ENCODE assay signal across 9 cellular contexts in genomic region chr11:60378359-60378758, GRCh38. TPM values are rescaled to one million over a fixed set of nuclear protein-coding genes. Genes with fewer than 3 reads are reported as not detected.
DNase-seq lines count a peak whose midpoint lies in the region; ATAC-seq and TF ChIP-seq lines count a peak whose summit lies in the region.
"Had no signal": no experiment of that assay in that cellular context is flagged by ENCODE, and none has a peak within 500 bp of the region (broad histone marks: within the 10 kb centered on the region; RNA-seq: fewer than 3 reads in every experiment).

MS4A7 (plus strand) TSS chr11:60378532; CDS start chr11:60383142, 4,610 bp downstream.

- H3K36me3 ChIP-seq in transverse colon, result no peaks in the 10 kb centered on the region

- DNase-seq in GM12864 (ENCODE audit: low read depth) (peak; percentile 72), M059J (ENCODE audit: low read depth) (peak; percentile 13), left cardiac atrium (no peak), transverse colon (peak; percentile 44), NCI-H1930 (lab: John Stamatoyannopoulos, UW) (no peak)
- DNase-seq in stimulated activated CD4-positive, alpha-beta T cell treated with anti-CD3 and anti-CD28 coated beads, Interleukin-4, amount 100 ng/mL, for 24 hours, result no peak
- DNase-seq in activated T-cell treated with anti-CD3 and anti-CD28 coated beads, Interleukin-2, amount 50 U/mL, for 4 hours, result no peak

- TF ChIP-seq CTCF in GM12864 (IDR thresholded peaks at IDR 0.05; ENCODE audit: low read depth, low read length, missing control alignments) (no peak), transverse colon (IDR thresholded peaks at IDR 0.05) (no peak)

- H3K9me3 ChIP-seq in transverse colon, result no peaks in the 10 kb centered on the region

- H3K4me3 Mint-ChIP-seq in activated T-cell treated with anti-CD3 and anti-CD28 coated beads, Interleukin-2, amount 50 U/mL, for 4 hours, result no peak within 1 kb of the TSS
- H3K4me3 Mint-ChIP-seq: nephron had no signal

- TF ChIP-seq EP300 in transverse colon (IDR thresholded peaks at IDR 0.05; ENCODE audit: low read depth), result no peak

- H3K27ac ChIP-seq in transverse colon, result peak within 1 kb of the TSS; percentile 28 to 48 (median 43)

- H3K4me1 Mint-ChIP-seq in activated T-cell treated with anti-CD3 and anti-CD28 coated beads, Interleukin-2, amount 50 U/mL, for 4 hours (ENCODE audit: low read depth), result peaks cover 5% of the 10 kb centered on the region

- peaks cover 31% of the 10 kb centered on the region for H3K27me3 Mint-ChIP-seq in activated T-cell treated with anti-CD3 and anti-CD28 coated beads, Interleukin-2, amount 50 U/mL, for 4 hours (ENCODE audit: low read depth)

- intact Hi-C loops in left cardiac atrium (cut with DNase I), result no loop called here
- intact Hi-C loops in transverse colon (cut with DNase I; ENCODE audit: low total_unique reads), result no loop called here

- peak; percentile 62 for TF ChIP-seq POLR2A in transverse colon (IDR thresholded peaks at IDR 0.05)

- no peaks in the 10 kb centered on the region for H3K27me3 ChIP-seq in transverse colon

- H3K4me3 ChIP-seq in GM12864 (ENCODE audit: low read depth, low read length) (peak within 1 kb of the TSS; percentile 12), transverse colon (peak within 1 kb of the TSS in 1 of 4 donors; percentile 24)

- in situ Hi-C loops in transverse colon (cut with MboI; ENCODE audit: low pct_ligation_motif_present in 1 of 4, low pct_unique_long_range_greater_than_20kb in 1 of 4, low sequenced_read_pairs in 3 of 4), result no loop called here

- no peaks in the 10 kb centered on the region for H3K9me3 Mint-ChIP-seq in activated T-cell treated with anti-CD3 and anti-CD28 coated beads, Interleukin-2, amount 50 U/mL, for 4 hours
- H3K9me3 Mint-ChIP-seq: nephron had no signal

- WGBS in transverse colon (ENCODE audit: low coverage in 1 of 2), 2 donors, result 50% methylated on average over 3 of the region's 3 CpGs; no CpG with 5 or more reads in 1 of the 2 donors

- no peaks in the 10 kb centered on the region for H3K36me3 Mint-ChIP-seq in activated T-cell treated with anti-CD3 and anti-CD28 coated beads, Interleukin-2, amount 50 U/mL, for 4 hours (ENCODE audit: insufficient read depth)

- H3K4me1 ChIP-seq in transverse colon, result no peaks in the 10 kb centered on the region

- ATAC-seq in GM21529 (IDR thresholded peaks at IDR 0.05; ENCODE audit: unreplicated experiment) (peak; percentile 93), left cardiac atrium (peak; percentile 75 to 87)
- ATAC-seq in activated T-cell treated with anti-CD3 and anti-CD28 coated beads, Interleukin-2, amount 50 U/mL, for 4 hours, result no peak

RNA-seq across cellular contexts. Expression of gene MS4A7, which starts in this region (rescaled TPM):
- total RNA-seq in M059J (2014; rRNA removed; shearing (Covaris generic)), result not detected in 2 replicates
- total RNA-seq in left cardiac atrium, result 10 to 100 TPM; 33.1 to 37.1 TPM
- total RNA-seq in transverse colon, result 10 to 100 TPM in 3 of 4 donors, 1 to 10 TPM in 1; 5.6 to 43.5 (median 26.1) TPM
- under 1 TPM in 2 of 3 donors, not detected in 1; 0.14 to 0.45 TPM for total RNA-seq in activated T-cell treated with anti-CD3 and anti-CD28 coated beads, Interleukin-2, amount 50 U/mL, for 4 hours

Comparison
In these comparisons a context has a peak if more than half of its experiments do, and no peak if none do; other contexts are left out.
1. Peak in DNase-seq in M059J; RNA of the gene not detected or under 1 TPM.
2. DNase-seq: peak in GM12864 (single experiment) and transverse colon (single experiment); none in left cardiac atrium (single experiment), stimulated activated CD4-positive, alpha-beta T cell treated with anti-CD3 and anti-CD28 coated beads, Interleukin-4, amount 100 ng/mL, for 24 hours (single experiment), NCI-H1930 (0 of 2) and activated T-cell treated with anti-CD3 and anti-CD28 coated beads, Interleukin-2, amount 50 U/mL, for 4 hours (single experiment).
3. ATAC-seq: peak in GM21529 (single experiment) and left cardiac atrium (2 of 2); none in activated T-cell treated with anti-CD3 and anti-CD28 coated beads, Interleukin-2, amount 50 U/mL, for 4 hours (0 of 2).